Comparison of ENCODE assay signal across 18 cellular contexts in the genomic region with DNA sequence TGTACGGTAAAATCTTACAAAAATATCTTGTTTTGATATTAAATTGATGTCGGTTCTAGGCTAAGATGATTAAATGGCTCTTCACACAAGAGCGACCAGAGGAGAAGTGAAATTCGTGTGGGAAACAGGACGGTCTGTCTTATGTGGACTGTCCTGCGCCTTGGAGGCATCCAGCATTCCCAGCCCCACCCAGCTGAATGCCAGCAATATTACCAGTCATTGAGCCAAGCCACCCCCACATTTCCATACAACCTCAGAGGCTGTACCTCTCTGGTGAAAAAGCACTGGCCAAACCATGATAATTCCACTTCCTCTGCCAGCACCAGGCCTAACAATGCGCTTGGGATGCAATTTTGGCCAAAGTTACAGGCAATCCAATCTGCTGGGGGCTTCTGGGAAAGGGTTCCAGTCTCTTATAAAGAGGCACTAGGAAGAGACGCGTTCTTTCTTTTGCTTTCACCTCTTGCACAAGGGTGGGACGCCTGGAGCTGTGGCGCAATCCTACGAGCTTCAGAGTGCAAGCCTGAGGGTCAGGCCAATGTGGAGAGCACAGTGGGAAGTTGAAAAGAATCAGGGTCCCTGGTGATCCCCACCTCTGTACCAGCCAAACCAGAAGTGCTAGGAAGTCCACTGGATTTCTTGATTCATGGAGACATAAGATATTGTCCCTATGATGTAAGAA.
DNase-seq lines count a peak whose midpoint lies in the region; ATAC-seq, FAIRE-seq and TF ChIP-seq lines count a peak whose summit lies in the region.
"Had no signal": no experiment of that assay in that cellular context is flagged by ENCODE, and none has a peak within 500 bp of the region (broad histone marks: within the 10 kb centered on the region; RNA-seq: fewer than 3 reads in every experiment).

No MANE protein-coding gene starts in this region.

- H3K27ac Mint-ChIP-seq in MCF 10A (ENCODE audit: low read depth, unreplicated experiment): no peak overlapping the region
- H3K27ac Mint-ChIP-seq: CD4-positive, alpha-beta memory T cell; type B pancreatic cell had no signal

- no peaks in the 10 kb centered on the region for H3K36me3 Mint-ChIP-seq in MCF 10A (ENCODE audit: insufficient read depth, unreplicated experiment)
- H3K36me3 Mint-ChIP-seq: CD4-positive, alpha-beta memory T cell; type B pancreatic cell had no signal

- no peaks in the 10 kb centered on the region for H3K9me3 Mint-ChIP-seq in MCF 10A (ENCODE audit: unreplicated experiment)
- H3K9me3 Mint-ChIP-seq: activated T-helper 17 cell treated with anti-CD3 and anti-CD28 coated beads, Interleukin-2, amount 50 U/mL, for 72 hours; CD4-positive, alpha-beta memory T cell; type B pancreatic cell had no signal

- intact Hi-C loops in MCF 10A (cut with micrococcal nuclease): no loop called here
- intact Hi-C loops in posterior vena cava (cut with DNase I): loop anchor here in 1 of 2 donors (5.0 kb wide), 1 partner anchor 827 kb away; a partner anchor contains a TSS

- POLR2A ChIA-PET in MCF 10A (lab: Yijun Ruan, JAX): no interaction called here

- no peak for DNase-seq in HTR-8/SVneo (ENCODE audit: insufficient read length, low spot score)
- DNase-seq in NOMO-1 treated with dmso at 0.1 percent for 144 hours (lab: John Stamatoyannopoulos, UW; ENCODE audit: unreplicated experiment): peak; percentile 48
- DNase-seq in MCF 10A (ENCODE audit: unreplicated experiment): peak; percentile 52
- DNase-seq in posterior vena cava (ENCODE audit: low spot score): peak; percentile 48
- DNase-seq in mucosa of gallbladder (ENCODE audit: low spot score): no peak
- DNase-seq in AG08395 (ENCODE audit: low spot score): no peak
- DNase-seq: activated CD4-positive, alpha-beta T cell treated with anti-CD3 and anti-CD28 coated beads for 1 hour; CD4-positive, alpha-beta memory T cell; dermis blood vessel endothelial cell; DMS53; HCEC 1CT; heart right ventricle; NCI-H1436; NCI-H2171; NCI-H526 treated with DMSO at 0.1 percent for 48 hours had no signal

- peaks cover 20% of the 10 kb centered on the region for H3K27me3 Mint-ChIP-seq in MCF 10A (ENCODE audit: insufficient read depth, unreplicated experiment)
- H3K27me3 Mint-ChIP-seq: activated T-helper 17 cell treated with anti-CD3 and anti-CD28 coated beads, Interleukin-2, amount 50 U/mL, for 72 hours; CD4-positive, alpha-beta memory T cell had no signal

- TF ChIP-seq CTCF in MCF 10A (IDR thresholded peaks at IDR 0.05; ENCODE audit: unreplicated experiment): no peak

- peak; percentile 40 for FAIRE-seq in HTR-8/SVneo (lab: Jason Lieb, UNC)

- peaks cover 14% of the 10 kb centered on the region for H3K4me1 Mint-ChIP-seq in MCF 10A (ENCODE audit: insufficient read depth, unreplicated experiment)

- no peak for ATAC-seq in GM21619 (IDR thresholded peaks at IDR 0.05; ENCODE audit: unreplicated experiment)
- ATAC-seq: activated T-helper 17 cell treated with anti-CD3 and anti-CD28 coated beads, Interleukin-2, amount 50 U/mL, for 72 hours; heart right ventricle had no signal

- no peak overlapping the region for H3K4me3 Mint-ChIP-seq in MCF 10A (ENCODE audit: unreplicated experiment)
- H3K4me3 Mint-ChIP-seq: activated T-helper 17 cell treated with anti-CD3 and anti-CD28 coated beads, Interleukin-2, amount 50 U/mL, for 72 hours; CD4-positive, alpha-beta memory T cell; type B pancreatic cell had no signal

- no TSS peak for BruUV-seq in MCF 10A (replicated peaks; lab: Mats Ljungman, UMichigan)

- CTCF ChIA-PET in MCF 10A (lab: Yijun Ruan, JAX): no interaction called here

Comparison
In these comparisons a context has a peak if more than half of its experiments do, and no peak if none do; other contexts are left out.
1. DNase-seq: peak in NOMO-1 treated with dmso at 0.1 percent for 144 hours (single experiment), MCF 10A (single experiment) and posterior vena cava (single experiment); none in HTR-8/SVneo (single experiment), mucosa of gallbladder (single experiment) and AG08395 (single experiment).